Comparison of ENCODE assay signal across 31 cellular contexts in the genomic region with DNA sequence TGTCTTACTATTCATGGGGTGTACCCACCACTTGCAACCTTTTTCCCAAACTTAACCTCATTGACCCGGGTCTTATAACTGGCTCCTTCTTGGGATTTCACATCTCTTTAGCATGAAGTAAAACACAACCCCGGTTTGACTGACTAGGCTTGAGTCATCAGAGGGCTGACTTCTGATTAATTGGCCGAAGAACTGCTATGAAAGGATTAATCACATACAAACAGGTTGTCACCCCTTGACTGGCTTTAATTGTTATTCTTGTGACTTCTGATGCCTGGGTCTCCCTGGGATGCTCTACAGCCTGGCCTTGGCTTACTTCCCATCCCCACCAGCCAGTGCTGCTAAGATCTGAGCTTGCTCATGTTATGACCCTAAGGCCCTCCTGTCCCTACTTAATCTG. TPM values are rescaled to one million over a fixed set of nuclear protein-coding genes. Genes with fewer than 3 reads are reported as not detected.
DNase-seq lines count a peak whose midpoint lies in the region; ATAC-seq and TF ChIP-seq lines count a peak whose summit lies in the region.
"Had no signal": no experiment of that assay in that cellular context is flagged by ENCODE, and none has a peak within 500 bp of the region (broad histone marks: within the 10 kb centered on the region; RNA-seq: fewer than 3 reads in every experiment).

No MANE protein-coding gene starts in this region.

- 81% methylated on average over 3 of the region's 3 CpGs for WGBS in smooth muscle cell (ENCODE audit: low lambda C conversion rate)

- no peak overlapping the region for H2AFZ ChIP-seq in smooth muscle cell (ENCODE audit: low read depth)

- no peaks in the 10 kb centered on the region for H3F3A ChIP-seq in smooth muscle cell (ENCODE audit: low read depth)

- H3K9me3 ChIP-seq in smooth muscle cell (replicated peaks; ENCODE audit: low read depth) = no peaks in the 10 kb centered on the region
- H3K9me3 ChIP-seq: body of pancreas, MG63, pancreas, Peyer's patch, right atrium auricular region had no signal

- peak; percentile 25 for DNase-seq in A172 (ENCODE audit: low spot score)
- DNase-seq in HT1080 (ENCODE audit: low read depth) = peak; percentile 48
- DNase-seq in iris pigment epithelial cell (ENCODE audit: low read depth) = peak; percentile 40
- no peak for DNase-seq in germinal center (ENCODE audit: low spot score)
- DNase-seq in smooth muscle cell (lab: John Stamatoyannopoulos, UW; ENCODE audit: unreplicated experiment) = no peak
- DNase-seq in T-helper 1 cell = no peak
- DNase-seq: 8988T; activated naive CD8-positive, alpha-beta T cell treated with anti-CD3 and anti-CD28 coated beads, Interleukin-2, amount 50 U/mL, for 24 hours; activated T-cell treated with anti-CD3 and anti-CD28 coated beads, Interleukin-2, amount 50 U/mL, for 1 hour; body of pancreas; glutamatergic neuron; GOT3; left cardiac atrium; MG63; NCI-H1105 treated with DMSO at 0.1 percent for 48 hours; NCI-H2029 treated with DMSO at 0.1 percent for 48 hours; NCI-H69; pancreas; Peyer's patch; stimulated activated CD4-positive, alpha-beta T cell treated with anti-CD3 and anti-CD28 coated beads, Interleukin-4, amount 100 ng/mL, for 24 hours; substantia nigra; T-helper 2 cell had no signal

- H3K79me2 ChIP-seq in smooth muscle cell (ENCODE audit: low read depth) = no peaks in the 10 kb centered on the region

- no peak for TF ChIP-seq CTCF in smooth muscle cell (IDR thresholded peaks at IDR 0.05; ENCODE audit: borderline replicate concordance, insufficient read depth, poor library complexity, severe bottlenecking)

- H3K4me3 ChIP-seq in smooth muscle cell = no peak overlapping the region
- H3K4me3 ChIP-seq: body of pancreas, MG63, pancreas, Peyer's patch, right atrium auricular region had no signal

- no peaks in the 10 kb centered on the region for H3K27me3 ChIP-seq in smooth muscle cell (ENCODE audit: low read depth)
- H3K27me3 ChIP-seq: body of pancreas, MG63, pancreas, Peyer's patch, right atrium auricular region had no signal

- no peaks in the 10 kb centered on the region for H3K36me3 ChIP-seq in smooth muscle cell (ENCODE audit: low read depth)
- H3K36me3 ChIP-seq: MG63, pancreas, Peyer's patch, right atrium auricular region had no signal

- no peak overlapping the region for H3K9ac ChIP-seq in smooth muscle cell (ENCODE audit: low read depth)

- H3K4me2 ChIP-seq in smooth muscle cell = no peak overlapping the region

- H3K4me1 ChIP-seq in smooth muscle cell (ENCODE audit: low read depth) = peaks cover 5% of the 10 kb centered on the region
- H3K4me1 ChIP-seq: body of pancreas, pancreas, Peyer's patch, right atrium auricular region had no signal

- no peaks in the 10 kb centered on the region for H4K20me1 ChIP-seq in smooth muscle cell (ENCODE audit: low read depth)

- ATAC-seq in SK-N-SH treated with all-trans-retinoic acid at 6 μM for 48 hours (no peak), GM18868 (IDR thresholded peaks at IDR 0.05; ENCODE audit: unreplicated experiment) (no peak)
- ATAC-seq: activated naive CD8-positive, alpha-beta T cell treated with anti-CD3 and anti-CD28 coated beads, Interleukin-2, amount 50 U/mL, for 24 hours; body of pancreas; left cardiac atrium; pancreas; stimulated activated memory B cell treated with anti-CD40 and anti-IgM and Interleukin-4, amounts not matched to agents 10 μg/mL and 1 μg/mL and 100 μg/mL, for 72 hours had no signal

- H3K27ac ChIP-seq in smooth muscle cell (ENCODE audit: low read depth) = no peak overlapping the region
- H3K27ac ChIP-seq: body of pancreas, pancreas, Peyer's patch, right atrium auricular region had no signal

TF ChIP-seq in SK-N-SH treated with all-trans-retinoic acid at 6 μM for 48 hours, 23 proteins besides CTCF, POLR2A, EP300 and RAD21:
- TF ChIP-seq, protein P1, sequence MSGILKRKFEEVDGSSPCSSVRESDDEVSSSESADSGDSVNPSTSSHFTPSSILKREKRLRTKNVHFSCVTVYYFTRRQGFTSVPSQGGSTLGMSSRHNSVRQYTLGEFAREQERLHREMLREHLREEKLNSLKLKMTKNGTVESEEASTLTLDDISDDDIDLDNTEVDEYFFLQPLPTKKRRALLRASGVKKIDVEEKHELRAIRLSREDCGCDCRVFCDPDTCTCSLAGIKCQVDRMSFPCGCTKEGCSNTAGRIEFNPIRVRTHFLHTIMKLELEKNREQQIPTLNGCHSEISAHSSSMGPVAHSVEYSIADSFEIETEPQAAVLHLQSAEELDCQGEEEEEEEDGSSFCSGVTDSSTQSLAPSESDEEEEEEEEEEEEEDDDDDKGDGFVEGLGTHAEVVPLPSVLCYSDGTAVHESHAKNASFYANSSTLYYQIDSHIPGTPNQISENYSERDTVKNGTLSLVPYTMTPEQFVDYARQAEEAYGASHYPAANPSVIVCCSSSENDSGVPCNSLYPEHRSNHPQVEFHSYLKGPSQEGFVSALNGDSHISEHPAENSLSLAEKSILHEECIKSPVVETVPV (CRISPR knock-in tag; IDR thresholded peaks at IDR 0.05) = no peak
- TF ChIP-seq SNAI2 (CRISPR knock-in tag; IDR thresholded peaks at IDR 0.05) (no peak), ZC3H10 (CRISPR knock-in tag; IDR thresholded peaks at IDR 0.05) (0 out of 2 replicates have a peak, but pooled peaks have one; percentile 2)
- TF ChIP-seq, protein P2, sequence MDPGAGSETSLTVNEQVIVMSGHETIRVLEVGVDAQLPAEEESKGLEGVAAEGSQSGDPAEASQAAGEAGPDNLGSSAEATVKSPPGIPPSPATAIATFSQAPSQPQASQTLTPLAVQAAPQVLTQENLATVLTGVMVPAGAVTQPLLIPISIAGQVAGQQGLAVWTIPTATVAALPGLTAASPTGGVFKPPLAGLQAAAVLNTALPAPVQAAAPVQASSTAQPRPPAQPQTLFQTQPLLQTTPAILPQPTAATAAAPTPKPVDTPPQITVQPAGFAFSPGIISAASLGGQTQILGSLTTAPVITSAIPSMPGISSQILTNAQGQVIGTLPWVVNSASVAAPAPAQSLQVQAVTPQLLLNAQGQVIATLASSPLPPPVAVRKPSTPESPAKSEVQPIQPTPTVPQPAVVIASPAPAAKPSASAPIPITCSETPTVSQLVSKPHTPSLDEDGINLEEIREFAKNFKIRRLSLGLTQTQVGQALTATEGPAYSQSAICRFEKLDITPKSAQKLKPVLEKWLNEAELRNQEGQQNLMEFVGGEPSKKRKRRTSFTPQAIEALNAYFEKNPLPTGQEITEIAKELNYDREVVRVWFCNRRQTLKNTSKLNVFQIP (CRISPR knock-in tag; IDR thresholded peaks at IDR 0.05; ENCODE audit: borderline replicate concordance, low read depth) = no peak
TF ChIP-seq in SK-N-SH treated with all-trans-retinoic acid at 6 μM for 48 hours: peak in this region for 1.

RNA-seq across cellular contexts. Expression of a gene that starts 8.8 kb away (rescaled TPM):
- 0.16 and 0.26 TPM in 2 replicates for total RNA-seq in A172 (2014; rRNA removed; shearing (Covaris generic))
- total RNA-seq in HT1080 (2014; rRNA removed; shearing (Covaris generic)) = 0.74 and 1.4 TPM in 2 replicates
- 0.36 and 0.52 TPM in 2 replicates for polyA plus RNA-seq in HT1080 (2015; cell fraction: cytosol; rRNA removed)
- 0.23 and 0.25 TPM in 2 replicates for polyA plus RNA-seq in HT1080 (2015; cell fraction: nucleus; rRNA removed)
- total RNA-seq in smooth muscle cell = 1.9 and 5.4 TPM in 2 replicates
- polyA plus RNA-seq in smooth muscle cell = 0.63 and 1.7 TPM in 2 replicates

RNA-seq across cellular contexts. Expression of a gene that starts 35.4 kb away (rescaled TPM):
- not detected in 2 replicates for total RNA-seq in A172 (2014; rRNA removed; shearing (Covaris generic))
- total RNA-seq in HT1080 (2014; rRNA removed; shearing (Covaris generic)) = not detected in 2 replicates
- polyA plus RNA-seq in HT1080 (2015; cell fraction: cytosol; rRNA removed) = not detected in 2 replicates
- polyA plus RNA-seq in HT1080 (2015; cell fraction: nucleus; rRNA removed) = not detected in 2 replicates
- total RNA-seq in smooth muscle cell = 0.45 and 1.9 TPM in 2 replicates
- 0.35 TPM in 1 of 2 replicates, not detected in the other for polyA plus RNA-seq in smooth muscle cell
- total RNA-seq: activated CD8-positive, alpha-beta memory T cell treated with anti-CD3 and anti-CD28 coated beads for 36 hours; body of pancreas; chondrocyte; Daoy; lung microvascular endothelial cell; ureter had no signal

Comparison
In these comparisons a context has a peak if more than half of its experiments do, and no peak if none do; other contexts are left out.
1. DNase-seq: peak in A172 (single experiment), HT1080 (single experiment) and iris pigment epithelial cell (single experiment); none in germinal center (single experiment), smooth muscle cell (single experiment) and T-helper 1 cell (0 of 5).